In genomic region chr3:127544806-127545545, GRCh38 we compare ENCODE assay signal across 1 cellular context.
TF ChIP-seq lines count a peak whose summit lies in the region.

No MANE protein-coding gene starts in this region.

TF ChIP-seq in GM23338, 12 proteins besides CTCF, POLR2A, EP300 and RAD21 (continued from another document):
- TF ChIP-seq REST (IDR thresholded peaks at IDR 0.05; ENCODE audit: unreplicated experiment): no peak
- TF ChIP-seq ZNF462 (CRISPR knock-in tag; IDR thresholded peaks at IDR 0.05): no peak
- TF ChIP-seq JUNB (IDR thresholded peaks at IDR 0.05; ENCODE audit: unreplicated experiment): no peak
- TF ChIP-seq EZH2phosphoT487 (IDR thresholded peaks at IDR 0.05; ENCODE audit: unreplicated experiment): no peak
- no peak for TF ChIP-seq CREB1 (CRISPR knock-in tag; IDR thresholded peaks at IDR 0.05; ENCODE audit: low read depth)
- TF ChIP-seq NANOG (IDR thresholded peaks at IDR 0.05; ENCODE audit: borderline replicate concordance): no peak
- no peak for TF ChIP-seq ZNF331 (CRISPR knock-in tag; IDR thresholded peaks at IDR 0.05; ENCODE audit: low read depth)
- TF ChIP-seq ETS1 (IDR thresholded peaks at IDR 0.05): no peak
- no peak for TF ChIP-seq ZNF114 (CRISPR knock-in tag; IDR thresholded peaks at IDR 0.05)
- TF ChIP-seq EZH2 (IDR thresholded peaks at IDR 0.05; ENCODE audit: low read depth, unreplicated experiment): no peak
- TF ChIP-seq POLR2AphosphoS5 (IDR thresholded peaks at IDR 0.05; ENCODE audit: low read depth): no peak
TF ChIP-seq in GM23338: peak in this region for 0.
